ENCODE assay signal across 12 cellular contexts in the genomic region with DNA sequence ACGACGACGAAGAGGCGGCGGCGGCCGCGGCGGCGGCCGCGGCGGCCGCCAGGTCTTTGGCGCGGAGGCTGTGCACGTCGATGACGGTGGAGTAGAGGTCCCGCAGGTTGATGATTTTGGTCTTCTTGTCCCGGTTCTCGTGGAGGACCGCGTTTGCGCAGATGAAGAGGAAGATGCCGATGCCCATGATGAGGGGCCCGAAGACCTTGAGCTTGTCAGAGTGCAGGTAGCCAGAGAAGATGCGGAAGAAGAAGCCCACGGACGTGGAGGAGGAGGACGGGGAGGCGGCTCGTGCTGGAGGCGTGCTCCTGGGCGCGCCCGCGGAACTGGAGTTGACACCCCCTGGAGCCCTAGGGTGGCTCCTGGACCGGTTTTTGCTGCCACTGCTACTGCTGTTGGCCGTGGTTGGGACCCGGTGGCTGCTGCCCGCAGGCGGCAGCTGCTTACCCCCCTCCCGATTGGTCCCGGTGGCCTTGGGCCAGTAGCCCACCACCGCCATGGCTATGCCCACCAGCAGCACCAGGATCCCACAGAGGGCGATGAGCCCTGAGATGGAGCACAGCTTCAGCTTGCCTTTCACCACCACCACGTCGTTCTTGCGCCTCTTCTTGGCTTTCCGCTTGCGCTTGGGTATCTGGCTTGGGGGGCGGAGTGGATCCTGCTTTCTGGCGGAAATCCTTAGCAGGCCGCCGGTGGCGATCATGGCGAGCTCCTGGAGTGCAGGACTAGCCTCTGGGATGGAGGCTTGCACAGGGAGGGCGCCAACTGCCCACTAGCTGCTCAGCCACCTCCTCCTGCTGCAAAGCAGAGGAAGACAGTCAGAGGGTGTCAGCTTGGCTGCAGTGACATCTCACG. TPM values are rescaled to one million over a fixed set of nuclear protein-coding genes. Genes with fewer than 3 reads are reported as not detected.
DNase-seq lines count a peak whose midpoint lies in the region; ATAC-seq, FAIRE-seq and TF ChIP-seq lines count a peak whose summit lies in the region.
"Had no signal": no experiment of that assay in that cellular context is flagged by ENCODE, and none has a peak within 500 bp of the region (broad histone marks: within the 10 kb centered on the region; RNA-seq: fewer than 3 reads in every experiment).

No MANE protein-coding gene starts in this region.

- no peak overlapping the region for H3K27ac ChIP-seq in HepG2 (ENCODE audit: extremely low read length, insufficient read depth, low read length)

- no peak for TF ChIP-seq RAD21 in HepG2 (CRISPR knock-in tag; IDR thresholded peaks at IDR 0.05)

- no peaks in the 10 kb centered on the region for H3K9me3 Mint-ChIP-seq in activated T-cell treated with anti-CD3 and anti-CD28 coated beads, Interleukin-2, amount 50 U/mL, for 24 hours
- H3K9me3 Mint-ChIP-seq in activated naive CD8-positive, alpha-beta T cell treated with anti-CD3 and anti-CD28 coated beads for 36 hours, result no peaks in the 10 kb centered on the region
- no peaks in the 10 kb centered on the region for H3K9me3 Mint-ChIP-seq in stimulated activated naive B cell treated with anti-CD40 and anti-IgM and Interleukin-4, amounts not matched to agents 10 μg/mL and 1 μg/mL and 100 μg/mL, for 72 hours

- H3K27me3 Mint-ChIP-seq in activated T-cell treated with anti-CD3 and anti-CD28 coated beads, Interleukin-2, amount 50 U/mL, for 24 hours, result peaks cover 77% of the 10 kb centered on the region
- peaks cover 68% of the 10 kb centered on the region for H3K27me3 Mint-ChIP-seq in activated naive CD8-positive, alpha-beta T cell treated with anti-CD3 and anti-CD28 coated beads for 36 hours
- H3K27me3 Mint-ChIP-seq in stimulated activated naive B cell treated with anti-CD40 and anti-IgM and Interleukin-4, amounts not matched to agents 10 μg/mL and 1 μg/mL and 100 μg/mL, for 72 hours, result peaks cover 57 to 78% of the 10 kb centered on the region in 2 donors

- TF ChIP-seq EP300 in HepG2 (IDR thresholded peaks at IDR 0.05; ENCODE audit: low read depth in 2 of 2, low read length in 2 of 2) (no peak), HepG2 (CRISPR knock-in tag; IDR thresholded peaks at IDR 0.05; ENCODE audit: borderline replicate concordance) (no peak)

- H3K36me3 ChIP-seq in HepG2 (replicated peaks in 1 of 2; ENCODE audit: control insufficient read depth in 1 of 2, insufficient read depth in 2 of 2, low read length in 2 of 2), result no peaks in the 10 kb centered on the region

- H3K4me1 ChIP-seq in HepG2 (ENCODE audit: insufficient read depth, low read length), result peaks cover 11% of the 10 kb centered on the region; the same call in 1 of the 2 replicates

- no peak overlapping the region for H3K27ac Mint-ChIP-seq in activated T-cell treated with anti-CD3 and anti-CD28 coated beads, Interleukin-2, amount 50 U/mL, for 24 hours
- H3K27ac Mint-ChIP-seq in activated naive CD8-positive, alpha-beta T cell treated with anti-CD3 and anti-CD28 coated beads for 36 hours, result no peak overlapping the region
- H3K27ac Mint-ChIP-seq in stimulated activated naive B cell treated with anti-CD40 and anti-IgM and Interleukin-4, amounts not matched to agents 10 μg/mL and 1 μg/mL and 100 μg/mL, for 72 hours, result no peak overlapping the region

- H3K9me3 ChIP-seq in HepG2 (ENCODE audit: low read length), result no peaks in the 10 kb centered on the region

- intact Hi-C loops in HepG2 (cut with micrococcal nuclease; ENCODE audit: unreplicated experiment), result loop anchor here (10.0 kb wide), 2 partner anchors 63 to 163 kb away; no protein-coding TSS in a partner anchor

- TF ChIP-seq POLR2A in HepG2 (IDR thresholded peaks at IDR 0.05; ENCODE audit: insufficient read depth in 1 of 2, low read depth in 2 of 2, low read length in 2 of 2), result no peak

- H4K20me1 ChIP-seq in HepG2 (ENCODE audit: insufficient read depth, low read length), result no peaks in the 10 kb centered on the region

- no peak for TF ChIP-seq CTCF in HepG2 (CRISPR knock-in tag; IDR thresholded peaks at IDR 0.05)

- FAIRE-seq in HepG2 (lab: Jason Lieb, UNC), result no peak

- H3K4me3 ChIP-seq in HepG2 (replicated peaks in 1 of 3; ENCODE audit: insufficient read depth in 1 of 3, low read depth in 2 of 3, low read length in 3 of 3), result peak overlapping the region; percentile 56 to 73 (median 63); a peak in 4 of 6 replicates

- ATAC-seq in HepG2 (no peak), HG02588 (IDR thresholded peaks at IDR 0.05; ENCODE audit: unreplicated experiment) (no peak)
- ATAC-seq in stimulated activated naive B cell treated with anti-CD40 and anti-IgM and Interleukin-4, amounts not matched to agents 10 μg/mL and 1 μg/mL and 100 μg/mL, for 72 hours (replicated peaks), result no peak

- H3K4me2 ChIP-seq in HepG2 (ENCODE audit: low read depth, low read length), result peak overlapping the region; percentile 91

- H2AFZ ChIP-seq in HepG2 (ENCODE audit: low read length), result no peak overlapping the region

- peaks cover 20 to 72% of the 10 kb centered on the region in 2 experiments for H3K27me3 ChIP-seq in HepG2 (ENCODE audit: control insufficient read depth in 1 of 2, insufficient read depth in 2 of 2, low read length in 2 of 2)

- in situ Hi-C loops in HepG2 (cut with HindIII; ENCODE audit: extremely low pct_ligation_motif_present, low pct_unique_long_range_greater_than_20kb), result loop anchor here (10.0 to 25.0 kb wide), 2 partner anchors 323 to 996 kb away; no protein-coding TSS in a partner anchor

- peak; percentile 30 for DNase-seq in activated T-cell treated with anti-CD3 and anti-CD28 coated beads, Interleukin-2, amount 50 U/mL, for 24 hours
- no peak for DNase-seq in activated T-cell treated with anti-CD3 and anti-CD28 coated beads, Interleukin-2, amount 50 U/mL, for 1 hour
- DNase-seq in activated naive CD8-positive, alpha-beta T cell treated with anti-CD3 and anti-CD28 coated beads for 36 hours, result no peak
- DNase-seq in HepG2 (ENCODE audit: low spot score) (no peak), T-helper 1 cell (no peak), NCI-H128 (lab: John Stamatoyannopoulos, UW; ENCODE audit: unreplicated experiment) (no peak)
- DNase-seq in stimulated activated naive B cell treated with anti-CD40 and anti-IgM and Interleukin-4, amounts not matched to agents 10 μg/mL and 1 μg/mL and 100 μg/mL, for 72 hours, result no peak
- DNase-seq: activated CD4-positive, alpha-beta T cell treated with anti-CD3 and anti-CD28 coated beads for 4 hours; EL; NCI-H1417; stimulated activated CD4-positive, alpha-beta T cell treated with anti-CD3 and anti-CD28 coated beads, Interleukin-2, amount 100 ng/mL, for 48 hours had no signal

- WGBS in HepG2 (ENCODE audit: low lambda C conversion rate), result 77% methylated on average over 29 of the region's 60 CpGs

- H3K4me1 Mint-ChIP-seq in activated T-cell treated with anti-CD3 and anti-CD28 coated beads, Interleukin-2, amount 50 U/mL, for 24 hours (ENCODE audit: low read depth), result peaks cover 11% of the 10 kb centered on the region
- peaks cover 5% of the 10 kb centered on the region for H3K4me1 Mint-ChIP-seq in activated naive CD8-positive, alpha-beta T cell treated with anti-CD3 and anti-CD28 coated beads for 36 hours
- H3K4me1 Mint-ChIP-seq in stimulated activated naive B cell treated with anti-CD40 and anti-IgM and Interleukin-4, amounts not matched to agents 10 μg/mL and 1 μg/mL and 100 μg/mL, for 72 hours, result peaks cover 17 to 27% of the 10 kb centered on the region in 2 donors

- no peaks in the 10 kb centered on the region for H3K36me3 Mint-ChIP-seq in activated T-cell treated with anti-CD3 and anti-CD28 coated beads, Interleukin-2, amount 50 U/mL, for 24 hours (ENCODE audit: low read depth)
- H3K36me3 Mint-ChIP-seq in activated naive CD8-positive, alpha-beta T cell treated with anti-CD3 and anti-CD28 coated beads for 36 hours, result no peaks in the 10 kb centered on the region
- H3K36me3 Mint-ChIP-seq in stimulated activated naive B cell treated with anti-CD40 and anti-IgM and Interleukin-4, amounts not matched to agents 10 μg/mL and 1 μg/mL and 100 μg/mL, for 72 hours, result peaks cover 0 to 7% of the 10 kb centered on the region in 2 donors

- no peak overlapping the region for H3K9ac ChIP-seq in HepG2 (ENCODE audit: insufficient read depth, low read depth, low read length)

- H3K4me3 Mint-ChIP-seq in activated T-cell treated with anti-CD3 and anti-CD28 coated beads, Interleukin-2, amount 50 U/mL, for 24 hours, result peak overlapping the region; percentile 46
- H3K4me3 Mint-ChIP-seq in activated naive CD8-positive, alpha-beta T cell treated with anti-CD3 and anti-CD28 coated beads for 36 hours, result peak overlapping the region; percentile 14
- peak overlapping the region; percentile 23 to 33 for H3K4me3 Mint-ChIP-seq in stimulated activated naive B cell treated with anti-CD40 and anti-IgM and Interleukin-4, amounts not matched to agents 10 μg/mL and 1 μg/mL and 100 μg/mL, for 72 hours

- CTCF ChIA-PET in HepG2 (lab: Yijun Ruan, JAX; ENCODE audit: low intra/inter-chr PET ratio, low total read pairs), result interaction anchor here (1.8 to 2.2 kb wide), 2 partner anchors 13 to 818 kb away, joined by 9 to 11 read pairs; no protein-coding TSS in a partner anchor

- BruUV-seq in HepG2 (replicated peaks; lab: Mats Ljungman, UMichigan), result no TSS peak

- POLR2A ChIA-PET in HepG2 (lab: Yijun Ruan, JAX), result no interaction called here

- H3K79me2 ChIP-seq in HepG2 (ENCODE audit: insufficient read depth, low read length), result no peaks in the 10 kb centered on the region

RNA-seq across cellular contexts. Expression of a gene that starts 3.7 kb away (rescaled TPM):
- not detected for total RNA-seq in activated naive CD8-positive, alpha-beta T cell treated with anti-CD3 and anti-CD28 coated beads for 36 hours
- 0.04 TPM in 1 of 2 replicates, not detected in the other for total RNA-seq in HepG2 (2016; rRNA removed; fragmentation: Illumina TruSeq; extraction: Trizol)
- total RNA-seq in HepG2 (2016; cell fraction: cytosol; rRNA removed; fragmentation: Illumina TruSeq; extraction: Trizol; ENCODE audit: low read depth), result not detected in 2 replicates
- not detected in 2 replicates for total RNA-seq in HepG2 (2016; cell fraction: insoluble cytoplasmic fraction; rRNA removed; fragmentation: Illumina TruSeq; extraction: Trizol)
- total RNA-seq in HepG2 (2016; cell fraction: membrane; rRNA removed; fragmentation: Illumina TruSeq; extraction: Trizol), result not detected in 2 replicates
- total RNA-seq in HepG2 (2016; cell fraction: nucleus; rRNA removed; fragmentation: Illumina TruSeq; extraction: Trizol), result not detected in 2 replicates
- polyA plus RNA-seq in HepG2 (2011; rRNA removed), result not detected in 2 replicates
- not detected in 2 replicates for polyA plus RNA-seq in HepG2 (2011; cell fraction: cytosol; rRNA removed)
- polyA plus RNA-seq in HepG2 (2011; cell fraction: nucleus; rRNA removed), result 0.09 TPM in 1 of 2 replicates, not detected in the other
- 0.08 TPM in 1 of 2 replicates, not detected in the other for polyA plus RNA-seq in HepG2 (2012)
- polyA plus RNA-seq in HepG2 (2016; cell fraction: cytosol; fragmentation: Illumina TruSeq; extraction: Trizol; ENCODE audit: low read depth), result not detected in 2 replicates
- not detected in 2 replicates for polyA plus RNA-seq in HepG2 (2016; cell fraction: insoluble cytoplasmic fraction; fragmentation: Illumina TruSeq; extraction: Trizol; ENCODE audit: low read depth)
- not detected in 2 replicates for polyA plus RNA-seq in HepG2 (2016; cell fraction: membrane; fragmentation: Illumina TruSeq; extraction: Trizol; ENCODE audit: low read depth)
- polyA plus RNA-seq in HepG2 (2016; cell fraction: nucleus; fragmentation: Illumina TruSeq; extraction: Trizol; ENCODE audit: insufficient read depth, low read depth), result not detected in 2 replicates
- polyA minus RNA-seq in HepG2 (2011; rRNA and poly(A)+ RNA removed; ENCODE audit: low replicate concordance), result not detected in 2 replicates
- polyA minus RNA-seq in HepG2 (2011; cell fraction: cytosol; rRNA and poly(A)+ RNA removed), result not detected in 2 replicates
- 0.12 TPM in 1 of 2 replicates, not detected in the other for polyA minus RNA-seq in HepG2 (2011; cell fraction: nucleus; rRNA and poly(A)+ RNA removed)
